Comparison of ENCODE assay signal across 15 cellular contexts in genomic region chr14:74652541-74652940, GRCh38. TPM values are rescaled to one million over a fixed set of nuclear protein-coding genes. Genes with fewer than 3 reads are reported as not detected.
DNase-seq lines count a peak whose midpoint lies in the region; ATAC-seq, FAIRE-seq and TF ChIP-seq lines count a peak whose summit lies in the region.
"Had no signal": no experiment of that assay in that cellular context is flagged by ENCODE, and none has a peak within 500 bp of the region (broad histone marks: within the 10 kb centered on the region; RNA-seq: fewer than 3 reads in every experiment).

No MANE protein-coding gene starts in this region.

- peak overlapping the region in 1 of 2 experiments; percentile 76; a peak in 3 of 6 replicates for H3K27ac ChIP-seq in A549
- no peak overlapping the region for H3K27ac ChIP-seq in CD8-positive, alpha-beta T cell (ENCODE audit: low read depth, low read length)

- H3K4me3 Mint-ChIP-seq in CD8-positive, alpha-beta T cell, result no peak overlapping the region
- H3K4me3 Mint-ChIP-seq: B cell; CD8-positive, alpha-beta memory T cell had no signal

- intact Hi-C loops in CD8-positive, alpha-beta T cell (cut with DNase I, micrococcal nuclease), result loop anchor here in 1 of 2 experiments (5.0 kb wide), 1 partner anchor 35 kb away; no protein-coding TSS in a partner anchor

- no peak for TF ChIP-seq RAD21 in A549 (conservative IDR thresholded peaks at IDR 0.05 in 1 of 2, IDR thresholded peaks at IDR 0.05 in 1 of 2)

- no peaks in the 10 kb centered on the region for H3K36me3 ChIP-seq in CD8-positive, alpha-beta T cell (ENCODE audit: insufficient read depth, low read length)

- 68% methylated on average over 2 of the region's 4 CpGs for WGBS in A549 (ENCODE audit: missing lambda C conversion rate)

- FAIRE-seq in A549 (lab: Jason Lieb, UNC), result no peak
- FAIRE-seq: H54 had no signal

- DNase-seq in A549 (ENCODE audit: low read depth in 1 of 2, low spot score in 1 of 2), result no peak
- no peak for DNase-seq in CD8-positive, alpha-beta T cell
- DNase-seq in RPMI7951 (ENCODE audit: low read depth), result peak; percentile 34
- no peak for DNase-seq in erythroblast (lab: John Stamatoyannopoulos, UW)
- no peak for DNase-seq in H4 (ENCODE audit: low spot score)
- no peak for DNase-seq in NK-92 (lab: John Stamatoyannopoulos, UW; ENCODE audit: unreplicated experiment)
- no peak for DNase-seq in GOT3 (lab: John Stamatoyannopoulos, UW)
- DNase-seq: CD8-positive, alpha-beta memory T cell; NCI-H1436 treated with DMSO at 0.1 percent for 48 hours; NCI-H2081 treated with DMSO at 0.1 percent for 48 hours; PC-3; SHP77 had no signal

- no peak for TF ChIP-seq CTCF in A549 (IDR thresholded peaks at IDR 0.05)
- TF ChIP-seq CTCF in CD8-positive, alpha-beta T cell (IDR thresholded peaks at IDR 0.05), result no peak

- POLR2A ChIA-PET in A549 (lab: Yijun Ruan, JAX), result interaction anchor here (0.7 kb wide), 1 partner anchor 21 kb away, joined by 3 read pairs; no protein-coding TSS in a partner anchor
- POLR2A ChIA-PET in CD8-positive, alpha-beta T cell (lab: Charles Lee), result no interaction called here

- H3K9me3 Mint-ChIP-seq in CD8-positive, alpha-beta T cell, result no peaks in the 10 kb centered on the region
- H3K9me3 Mint-ChIP-seq: CD8-positive, alpha-beta memory T cell had no signal

- H3K27me3 ChIP-seq in CD8-positive, alpha-beta T cell (ENCODE audit: insufficient read depth, low read length), result no peaks in the 10 kb centered on the region

- peaks cover 10% of the 10 kb centered on the region for H3K36me3 Mint-ChIP-seq in CD8-positive, alpha-beta T cell

- no peak overlapping the region for H3K4me2 ChIP-seq in A549

- no peak for ATAC-seq in A549
- ATAC-seq in CD8-positive, alpha-beta T cell, result no peak
- ATAC-seq: PC-3, SK-N-SH treated with all-trans-retinoic acid at 6 μM for 48 hours had no signal

- CTCF ChIA-PET in A549 (lab: Yijun Ruan, JAX), result interaction anchor here (1.1 to 28.1 kb wide), 6 partner anchors 9 to 42 kb away, joined by 4 to 228 read pairs (median 8); partner anchors contain the start of gene LTBP2
- CTCF ChIA-PET in CD8-positive, alpha-beta T cell (lab: Charles Lee), result interaction anchor here (1.2 to 2.6 kb wide), 2 partner anchors 10 to 43 kb away, joined by 3 to 6 read pairs; no protein-coding TSS in a partner anchor

- peaks cover 63% of the 10 kb centered on the region for H3K4me1 ChIP-seq in A549
- H3K4me1 ChIP-seq in CD8-positive, alpha-beta T cell (ENCODE audit: insufficient read depth, low read length), result no peaks in the 10 kb centered on the region

- no peak overlapping the region for H3K4me3 ChIP-seq in A549
- H3K4me3 ChIP-seq in CD8-positive, alpha-beta T cell (ENCODE audit: low read depth, low read length), result no peak overlapping the region

- TF ChIP-seq EP300 in A549 (IDR thresholded peaks at IDR 0.05), result no peak

- TF ChIP-seq POLR2A in A549 (IDR thresholded peaks at IDR 0.05; ENCODE audit: low read length), result no peak
- TF ChIP-seq POLR2A in erythroblast (IDR thresholded peaks at IDR 0.05; ENCODE audit: low read length), result peak; percentile 6

- no peaks in the 10 kb centered on the region for H3K27me3 Mint-ChIP-seq in CD8-positive, alpha-beta T cell (ENCODE audit: low read depth)
- H3K27me3 Mint-ChIP-seq: B cell; CD8-positive, alpha-beta memory T cell had no signal

- no peaks in the 10 kb centered on the region for H3K9me3 ChIP-seq in A549
- no peaks in the 10 kb centered on the region for H3K9me3 ChIP-seq in CD8-positive, alpha-beta T cell (ENCODE audit: low read length)

- peak overlapping the region; percentile 66 for H3K27ac Mint-ChIP-seq in CD8-positive, alpha-beta T cell
- H3K27ac Mint-ChIP-seq: B cell had no signal

- H3K4me1 Mint-ChIP-seq in CD8-positive, alpha-beta T cell (ENCODE audit: low read depth), result peaks cover 12% of the 10 kb centered on the region
- H3K4me1 Mint-ChIP-seq: B cell had no signal

TF ChIP-seq in A549, 52 proteins besides CTCF, POLR2A, EP300 and RAD21:
- no peak for TF ChIP-seq CBX8 (IDR thresholded peaks at IDR 0.05)
- no peak for TF ChIP-seq CHD4 (IDR thresholded peaks at IDR 0.05; ENCODE audit: borderline replicate concordance)
- TF ChIP-seq ZNF302 (CRISPR knock-in tag; IDR thresholded peaks at IDR 0.05), result no peak
- TF ChIP-seq CEBPB (IDR thresholded peaks at IDR 0.05), result peak; percentile 35 to 74; a peak in 3 of 4 replicates
- no peak for TF ChIP-seq PHF8 (IDR thresholded peaks at IDR 0.05; ENCODE audit: borderline replicate concordance, low read depth)
- TF ChIP-seq, protein P1, sequence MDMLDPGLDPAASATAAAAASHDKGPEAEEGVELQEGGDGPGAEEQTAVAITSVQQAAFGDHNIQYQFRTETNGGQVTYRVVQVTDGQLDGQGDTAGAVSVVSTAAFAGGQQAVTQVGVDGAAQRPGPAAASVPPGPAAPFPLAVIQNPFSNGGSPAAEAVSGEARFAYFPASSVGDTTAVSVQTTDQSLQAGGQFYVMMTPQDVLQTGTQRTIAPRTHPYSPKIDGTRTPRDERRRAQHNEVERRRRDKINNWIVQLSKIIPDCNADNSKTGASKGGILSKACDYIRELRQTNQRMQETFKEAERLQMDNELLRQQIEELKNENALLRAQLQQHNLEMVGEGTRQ (IDR thresholded peaks at IDR 0.05), result no peak

RNA-seq across cellular contexts. Expression of gene LTBP2, which starts 40.5 kb away (rescaled TPM):
- polyA plus RNA-seq in A549 (2011; rRNA removed), result 4.9 and 6.3 TPM in 2 replicates
- polyA plus RNA-seq in A549 (2012; cell fraction: cytosol; rRNA removed), result 3.3 and 5.0 TPM in 2 replicates
- polyA plus RNA-seq in A549 (2012; cell fraction: nucleus; rRNA removed), result 21.8 and 25.3 TPM in 2 replicates
- polyA plus RNA-seq in A549 (2017; fragmentation: RNase III; extraction: RNeasy Plus Mini Kit Qiagen cat#74134 plus additional on column Dnase treatment), result 9.9 to 17.1 TPM (median 14.4 TPM) in 3 replicates
- 9.0 and 9.7 TPM in 2 replicates for polyA minus RNA-seq in A549 (2011; rRNA and poly(A)+ RNA removed)
- total RNA-seq in CD8-positive, alpha-beta T cell, result under 1 TPM; 0.44 to 0.81 TPM
- total RNA-seq in RPMI7951 (2014; rRNA removed; shearing (Covaris generic)), result 22.8 and 26.0 TPM in 2 replicates
- 1.5 and 1.6 TPM in 2 replicates for total RNA-seq in H4 (2014; rRNA removed; shearing (Covaris generic))
